In genomic region chr2:237962432-237963084, GRCh38 we compare ENCODE assay signal across 16 cellular contexts.
"Had no signal": no experiment of that assay in that cellular context is flagged by ENCODE, and none has a peak within 500 bp of the region (broad histone marks: within the 10 kb centered on the region; RNA-seq: fewer than 3 reads in every experiment).

No MANE protein-coding gene starts in this region.

- H3K4me3 ChIP-seq: hepatocyte, thyroid gland had no signal

- DNase-seq: activated CD4-positive, alpha-beta T cell treated with anti-CD3 and anti-CD28 coated beads, Interleukin-2, amount 10 ng/mL, durations not matched to agents 24 days and 14 days; activated CD4-positive, CD25-positive, alpha-beta regulatory T cell; activated CD8-positive, alpha-beta memory T cell treated with anti-CD3 and anti-CD28 coated beads for 24 hours; activated naive CD4-positive, alpha-beta T cell treated with anti-CD3 and anti-CD28 coated beads for 36 hours; activated naive CD8-positive, alpha-beta T cell treated with anti-CD3 and anti-CD28 coated beads, Interleukin-2, amount 50 U/mL, for 24 hours; endodermal cell; naive B cell; stimulated activated CD4-positive, alpha-beta T cell treated with anti-CD3 and anti-CD28 coated beads, Interleukin-2, amount 100 ng/mL, for 48 hours; thyroid gland had no signal

- H3K4me2 ChIP-seq: hepatocyte had no signal

- H3K4me3 Mint-ChIP-seq: activated CD4-positive, alpha-beta T cell treated with anti-CD3 and anti-CD28 coated beads, Interleukin-2, amount 10 ng/mL, durations not matched to agents 24 days and 14 days; activated naive CD4-positive, alpha-beta T cell treated with anti-CD3 and anti-CD28 coated beads for 36 hours; activated naive CD8-positive, alpha-beta T cell treated with anti-CD3 and anti-CD28 coated beads, Interleukin-2, amount 50 U/mL, for 24 hours; activated T-helper 1 cell treated with anti-CD3 and anti-CD28 coated beads, Interleukin-12 subunit alpha, Interleukin-12 subunit beta, Interleukin-2, Interleukin-4 antibody, amounts not matched to agents 30 ng/mL and 10 ng/mL and 1 ng/mL, durations not matched to agents 14 hours and 24 hours and 36 hours; endodermal cell; stimulated activated memory B cell treated with anti-CD40 and anti-IgM and Interleukin-4, amounts not matched to agents 10 μg/mL and 1 μg/mL and 100 μg/mL, for 72 hours had no signal

- H3K27me3 ChIP-seq: hepatocyte, thyroid gland had no signal

- ATAC-seq: activated naive CD8-positive, alpha-beta T cell treated with anti-CD3 and anti-CD28 coated beads, Interleukin-2, amount 50 U/mL, for 24 hours; esophagus mucosa; left lobe of liver; stimulated activated memory B cell treated with anti-CD40 and anti-IgM and Interleukin-4, amounts not matched to agents 10 μg/mL and 1 μg/mL and 100 μg/mL, for 72 hours had no signal

- H3K27ac ChIP-seq: hepatocyte, thyroid gland had no signal

- H3K27ac Mint-ChIP-seq: activated CD4-positive, alpha-beta T cell treated with anti-CD3 and anti-CD28 coated beads, Interleukin-2, amount 10 ng/mL, durations not matched to agents 24 days and 14 days; activated naive CD4-positive, alpha-beta T cell treated with anti-CD3 and anti-CD28 coated beads for 36 hours; activated naive CD8-positive, alpha-beta T cell treated with anti-CD3 and anti-CD28 coated beads, Interleukin-2, amount 50 U/mL, for 24 hours; activated T-helper 1 cell treated with anti-CD3 and anti-CD28 coated beads, Interleukin-12 subunit alpha, Interleukin-12 subunit beta, Interleukin-2, Interleukin-4 antibody, amounts not matched to agents 30 ng/mL and 10 ng/mL and 1 ng/mL, durations not matched to agents 14 hours and 24 hours and 36 hours; endodermal cell; stimulated activated memory B cell treated with anti-CD40 and anti-IgM and Interleukin-4, amounts not matched to agents 10 μg/mL and 1 μg/mL and 100 μg/mL, for 72 hours had no signal

- FAIRE-seq: keratinocyte, urothelium cell line had no signal

- H3K4me1 Mint-ChIP-seq: endodermal cell had no signal

- H3K36me3 Mint-ChIP-seq: stimulated activated memory B cell treated with anti-CD40 and anti-IgM and Interleukin-4, amounts not matched to agents 10 μg/mL and 1 μg/mL and 100 μg/mL, for 72 hours had no signal

- H3K9me3 ChIP-seq: thyroid gland had no signal

- H3K9me3 Mint-ChIP-seq: activated CD4-positive, alpha-beta T cell treated with anti-CD3 and anti-CD28 coated beads, Interleukin-2, amount 10 ng/mL, durations not matched to agents 24 days and 14 days had no signal
